Comparison of ENCODE assay signal across 11 cellular contexts in genomic region chr4:1990676-1991075, GRCh38.
"Had no signal": no experiment of that assay in that cellular context is flagged by ENCODE, and none has a peak within 500 bp of the region (broad histone marks: within the 10 kb centered on the region; RNA-seq: fewer than 3 reads in every experiment).

No MANE protein-coding gene starts in this region.

- H3K4me3 Mint-ChIP-seq: naive B cell; nephron progenitor cell; stimulated activated memory B cell treated with anti-CD40 and anti-IgM and Interleukin-4, amounts not matched to agents 10 μg/mL and 1 μg/mL and 100 μg/mL, for 72 hours had no signal

- H3K4me1 Mint-ChIP-seq: nephron progenitor cell had no signal

- ATAC-seq: esophagus mucosa; heart left ventricle; right cardiac atrium; stimulated activated memory B cell treated with anti-CD40 and anti-IgM and Interleukin-4, amounts not matched to agents 10 μg/mL and 1 μg/mL and 100 μg/mL, for 72 hours had no signal

- DNase-seq: effector memory CD4-positive, alpha-beta T cell; heart left ventricle; hippocampal formation; mesendoderm; naive B cell; nephron progenitor cell; stimulated activated CD4-positive, alpha-beta T cell treated with anti-CD3 and anti-CD28 coated beads, Interleukin-4, amount 100 ng/mL, for 1 hour; thyroid gland had no signal

- H3K9me3 Mint-ChIP-seq: stimulated activated memory B cell treated with anti-CD40 and anti-IgM and Interleukin-4, amounts not matched to agents 10 μg/mL and 1 μg/mL and 100 μg/mL, for 72 hours had no signal

- H3K27ac Mint-ChIP-seq: stimulated activated memory B cell treated with anti-CD40 and anti-IgM and Interleukin-4, amounts not matched to agents 10 μg/mL and 1 μg/mL and 100 μg/mL, for 72 hours had no signal

- H3K27me3 Mint-ChIP-seq: naive B cell; stimulated activated memory B cell treated with anti-CD40 and anti-IgM and Interleukin-4, amounts not matched to agents 10 μg/mL and 1 μg/mL and 100 μg/mL, for 72 hours had no signal
